Comparison of ENCODE assay signal across 12 cellular contexts in the genomic region with DNA sequence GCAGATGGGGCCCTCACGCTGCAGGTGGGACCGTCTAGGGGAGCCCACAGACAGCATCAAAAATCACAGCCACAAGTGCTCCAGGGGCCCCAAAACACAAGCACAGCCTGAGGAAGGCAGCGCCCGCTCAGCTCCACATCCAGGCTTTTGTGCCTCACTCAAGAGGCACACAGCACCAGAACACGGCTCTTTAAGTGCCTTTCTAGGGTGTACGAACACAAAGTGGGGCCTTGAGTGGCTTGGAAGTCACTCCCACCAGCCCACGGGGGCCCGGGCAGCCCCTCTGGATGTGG.
A peak's percentile ranks its signal among the peaks of the same experiment; 100 is the strongest.
DNase-seq lines count a peak whose midpoint lies in the region; ATAC-seq and TF ChIP-seq lines count a peak whose summit lies in the region.
"Had no signal": no experiment of that assay in that cellular context is flagged by ENCODE, and none has a peak within 500 bp of the region (broad histone marks: within the 10 kb centered on the region; RNA-seq: fewer than 3 reads in every experiment).

No MANE protein-coding gene starts in this region.

- CTCF ChIA-PET in HEK293 (lab: Yijun Ruan, JAX), result no interaction called here
- CTCF ChIA-PET in PC-9 (lab: Charles Lee), result no interaction called here
- CTCF ChIA-PET in OCI-LY7 (lab: Charles Lee; ENCODE audit: unreplicated experiment), result no interaction called here

- no peak for TF ChIP-seq EP300 in stomach (IDR thresholded peaks at IDR 0.05)

- no peak for DNase-seq in stomach
- DNase-seq in SHP77 treated with DMSO at 0.1 percent for 48 hours (lab: John Stamatoyannopoulos, UW), result no peak
- no peak for DNase-seq in PC-9
- no peak for DNase-seq in OCI-LY7 (ENCODE audit: low spot score)
- no peak for DNase-seq in activated T-cell treated with anti-CD3 and anti-CD28 coated beads, Interleukin-2, amount 50 U/mL, for 4 hours
- DNase-seq: activated CD8-positive, alpha-beta memory T cell treated with anti-CD3 and anti-CD28 coated beads for 24 hours; GOT3 had no signal

- no peak for TF ChIP-seq POLR2A in stomach (IDR thresholded peaks at IDR 0.05)

- WGBS in mesodermal cell (ENCODE audit: insufficient coverage in 2 of 2), 2 experiments, result 51 to 71% methylated on average over 3 to 6 of the region's 8 CpGs
- WGBS in stomach, 5 donors, result 61 to 85% (median 71%) methylated on average over 5 to 8 of the region's 8 CpGs

- H3K27ac ChIP-seq in HEK293 (ENCODE audit: extremely low read depth, low read depth, low read length), result peak overlapping the region; percentile 52; the same call in 1 of the 2 replicates
- H3K27ac ChIP-seq in cingulate gyrus (ENCODE audit: low read depth, low read length), result peak overlapping the region; percentile 98
- peak overlapping the region; percentile 98 for H3K27ac ChIP-seq in mesodermal cell (ENCODE audit: low read depth, low read length, severe bottlenecking)
- H3K27ac ChIP-seq in stomach, result peak overlapping the region; percentile 13 to 83 (median 77)
- H3K27ac ChIP-seq in PC-9, result no peak overlapping the region
- H3K27ac ChIP-seq in OCI-LY7 (ENCODE audit: low read depth, low read length, poor library complexity, severe bottlenecking), result no peak overlapping the region

- POLR2A ChIA-PET in HEK293 (lab: Yijun Ruan, JAX) (no interaction called here), PC-9 (lab: Charles Lee; ENCODE audit: unreplicated experiment) (no interaction called here), OCI-LY7 (lab: Charles Lee) (interaction anchor here (0.6 kb wide), 1 partner anchor 59 kb away, joined by 3 read pairs; no protein-coding TSS in a partner anchor)

- peaks cover 30% of the 10 kb centered on the region for H3K27me3 Mint-ChIP-seq in activated T-cell treated with anti-CD3 and anti-CD28 coated beads, Interleukin-2, amount 50 U/mL, for 4 hours (ENCODE audit: low read depth)

- H3K9me2 ChIP-seq in PC-9 (ENCODE audit: insufficient read depth) (no peaks in the 10 kb centered on the region), OCI-LY7 (ENCODE audit: insufficient read depth, low read length) (no peaks in the 10 kb centered on the region)

- no TSS peak for BruUV-seq in PC-9 (replicated peaks; lab: Mats Ljungman, UMichigan)
- BruUV-seq in OCI-LY7 (replicated peaks; lab: Mats Ljungman, UMichigan), result no TSS peak

- H3K36me3 ChIP-seq in HEK293 (ENCODE audit: control insufficient read depth in 2 of 2, insufficient read depth in 1 of 2, low read length in 2 of 2), result no peaks in the 10 kb centered on the region
- peaks cover 6% of the 10 kb centered on the region for H3K36me3 ChIP-seq in mesodermal cell (ENCODE audit: control insufficient read depth, insufficient read depth, low read length)
- H3K36me3 ChIP-seq in stomach, result peaks cover 0 to under 1% (median 0%) of the 10 kb centered on the region in 4 donors
- no peaks in the 10 kb centered on the region for H3K36me3 ChIP-seq in PC-9 (ENCODE audit: low read depth)
- H3K36me3 ChIP-seq in OCI-LY7 (ENCODE audit: insufficient read depth, low read length), result no peaks in the 10 kb centered on the region

- H2AFZ ChIP-seq in PC-9 (no peak overlapping the region), OCI-LY7 (ENCODE audit: low read length) (no peak overlapping the region)

- H3K9me3 ChIP-seq in HEK293 (ENCODE audit: control insufficient read depth, insufficient read depth, low read depth, low read length) (no peaks in the 10 kb centered on the region), mesodermal cell (ENCODE audit: control insufficient read depth, low read length) (no peaks in the 10 kb centered on the region), stomach (no peaks in the 10 kb centered on the region), PC-9 (ENCODE audit: insufficient read depth, low read depth) (no peaks in the 10 kb centered on the region), OCI-LY7 (ENCODE audit: low read length) (no peaks in the 10 kb centered on the region)

- no peaks in the 10 kb centered on the region for H4K20me1 ChIP-seq in PC-9 (ENCODE audit: insufficient read depth)
- no peaks in the 10 kb centered on the region for H4K20me1 ChIP-seq in OCI-LY7 (ENCODE audit: insufficient read depth, low read length)

- no peak overlapping the region for H3K4me3 Mint-ChIP-seq in activated T-cell treated with anti-CD3 and anti-CD28 coated beads, Interleukin-2, amount 50 U/mL, for 4 hours
- H3K4me3 Mint-ChIP-seq: natural killer cell treated with Interleukin-12 subunit alpha and Interleukin-12 subunit beta and Interleukin-15 and Interleukin-18, amount 100 ng/mL, for 72 hours had no signal

- TF ChIP-seq CTCF in HEK293 (tag by site-specific recombination; IDR thresholded peaks at IDR 0.05) (no peak), stomach (IDR thresholded peaks at IDR 0.05) (no peak), PC-9 (conservative IDR thresholded peaks at IDR 0.05) (no peak), OCI-LY7 (conservative IDR thresholded peaks at IDR 0.05; ENCODE audit: low read length) (no peak)

- H3K4me2 ChIP-seq in PC-9 (no peak overlapping the region), OCI-LY7 (ENCODE audit: low read length) (no peak overlapping the region)

- H3K27me3 ChIP-seq in stomach (no peaks in the 10 kb centered on the region), PC-9 (ENCODE audit: insufficient read depth, low read depth) (peaks cover 47% of the 10 kb centered on the region)

- H3K4me3 ChIP-seq in HEK293 (ENCODE audit: low read depth, low read length) (no peak overlapping the region), mesodermal cell (ENCODE audit: extremely low read depth, insufficient read depth, low read length, poor library complexity, severe bottlenecking) (no peak overlapping the region), stomach (no peak overlapping the region), PC-9 (no peak overlapping the region), OCI-LY7 (ENCODE audit: low read depth, low read length, poor library complexity, severe bottlenecking) (no peak overlapping the region)

- H3K4me1 ChIP-seq in HEK293 (ENCODE audit: control insufficient read depth, insufficient read depth, low read length) (peaks cover 17% of the 10 kb centered on the region), mesodermal cell (ENCODE audit: control insufficient read depth, insufficient read depth, low read length, poor library complexity, severe bottlenecking) (peaks cover 40% of the 10 kb centered on the region), stomach (peaks cover 14 to 58% (median 44%) of the 10 kb centered on the region in 4 donors), PC-9 (replicated peaks; ENCODE audit: insufficient read depth) (no peaks in the 10 kb centered on the region), OCI-LY7 (ENCODE audit: insufficient read depth, low read length, poor library complexity, severe bottlenecking) (peaks cover 20% of the 10 kb centered on the region)

- no peaks in the 10 kb centered on the region for H3K4me1 Mint-ChIP-seq in activated T-cell treated with anti-CD3 and anti-CD28 coated beads, Interleukin-2, amount 50 U/mL, for 4 hours (ENCODE audit: low read depth)

- no peak for ATAC-seq in activated T-cell treated with anti-CD3 and anti-CD28 coated beads, Interleukin-2, amount 50 U/mL, for 4 hours

- H3K79me2 ChIP-seq in PC-9 (ENCODE audit: low read depth) (no peaks in the 10 kb centered on the region), OCI-LY7 (ENCODE audit: insufficient read depth, low read depth, low read length) (no peaks in the 10 kb centered on the region)

- H3F3A ChIP-seq in PC-9 (ENCODE audit: insufficient read depth, low read depth), result no peaks in the 10 kb centered on the region

- H3K9me3 Mint-ChIP-seq in activated T-cell treated with anti-CD3 and anti-CD28 coated beads, Interleukin-2, amount 50 U/mL, for 4 hours, result no peaks in the 10 kb centered on the region
- H3K9me3 Mint-ChIP-seq: activated naive CD4-positive, alpha-beta T cell treated with anti-CD3 and anti-CD28 coated beads, Interleukin-2, amount 50 U/mL, for 72 hours; natural killer cell treated with Interleukin-12 subunit alpha and Interleukin-12 subunit beta and Interleukin-15 and Interleukin-18, amount 100 ng/mL, for 72 hours had no signal

- no peaks in the 10 kb centered on the region for H3K36me3 Mint-ChIP-seq in activated T-cell treated with anti-CD3 and anti-CD28 coated beads, Interleukin-2, amount 50 U/mL, for 4 hours (ENCODE audit: insufficient read depth)
- H3K36me3 Mint-ChIP-seq: activated naive CD4-positive, alpha-beta T cell treated with anti-CD3 and anti-CD28 coated beads, Interleukin-2, amount 50 U/mL, for 72 hours; natural killer cell treated with Interleukin-12 subunit alpha and Interleukin-12 subunit beta and Interleukin-15 and Interleukin-18, amount 100 ng/mL, for 72 hours had no signal

- intact Hi-C loops in stomach (cut with DNase I; ENCODE audit: low total_unique reads) (no loop called here), PC-9 (cut with micrococcal nuclease; ENCODE audit: unreplicated experiment) (no loop called here), OCI-LY7 (cut with micrococcal nuclease; ENCODE audit: unreplicated experiment) (loop anchor here (5.0 kb wide), 1 partner anchor 112 kb away; no protein-coding TSS in a partner anchor)

TF ChIP-seq in HEK293, 187 proteins besides CTCF, POLR2A, EP300 and RAD21 (continues in another document):
- no peak for TF ChIP-seq ZNF514 (tag by site-specific recombination; IDR thresholded peaks at IDR 0.05)
- TF ChIP-seq ZNF121 (tag by site-specific recombination; IDR thresholded peaks at IDR 0.05), result no peak
- no peak for TF ChIP-seq ZNF202 (tag by site-specific recombination; IDR thresholded peaks at IDR 0.05; ENCODE audit: borderline replicate concordance)
- TF ChIP-seq PRDM1 (tag by site-specific recombination; IDR thresholded peaks at IDR 0.05), result no peak

Comparison
In these comparisons a context has a peak if more than half of its experiments do, and no peak if none do; other contexts are left out.
1. H3K27ac ChIP-seq: peak in HEK293 (single experiment), cingulate gyrus (single experiment), mesodermal cell (single experiment) and stomach (5 of 5); none in PC-9 (single experiment) and OCI-LY7 (single experiment).